Comparison of ENCODE assay signal across 1 cellular context in the genomic region with DNA sequence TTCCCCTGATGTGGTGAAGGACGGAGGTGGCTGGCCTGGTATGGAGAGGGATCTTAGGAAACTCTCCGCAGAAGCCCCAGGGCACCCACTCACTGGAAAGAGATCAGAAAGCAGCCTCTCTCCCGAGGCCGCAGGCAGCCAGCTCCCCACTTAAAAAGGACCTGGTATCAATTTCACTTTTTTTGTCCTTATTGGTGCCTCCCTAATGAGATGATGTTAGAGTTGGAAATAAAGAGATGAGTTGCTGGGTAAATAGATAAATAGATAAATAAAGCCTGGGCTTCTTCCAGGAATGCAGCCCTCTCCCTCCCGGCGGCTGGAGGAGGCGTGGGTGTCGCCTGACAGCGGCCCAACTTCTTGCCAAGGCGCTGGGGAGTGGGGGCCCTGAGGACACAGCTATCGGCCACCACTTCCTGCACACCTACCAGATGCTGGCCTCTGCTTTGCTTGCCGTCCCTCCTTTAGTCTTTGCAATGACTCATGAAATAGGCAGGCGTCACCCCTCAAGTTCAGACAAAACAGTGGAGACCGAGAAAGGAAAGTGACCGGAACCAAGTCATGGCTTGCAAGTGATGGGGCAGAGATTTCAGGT.
TF ChIP-seq lines count a peak whose summit lies in the region.

No MANE protein-coding gene starts in this region.

TF ChIP-seq in K562, 482 proteins besides CTCF, POLR2A, EP300 and RAD21 (continued from another document and continues in another):
- TF ChIP-seq, protein P1, sequence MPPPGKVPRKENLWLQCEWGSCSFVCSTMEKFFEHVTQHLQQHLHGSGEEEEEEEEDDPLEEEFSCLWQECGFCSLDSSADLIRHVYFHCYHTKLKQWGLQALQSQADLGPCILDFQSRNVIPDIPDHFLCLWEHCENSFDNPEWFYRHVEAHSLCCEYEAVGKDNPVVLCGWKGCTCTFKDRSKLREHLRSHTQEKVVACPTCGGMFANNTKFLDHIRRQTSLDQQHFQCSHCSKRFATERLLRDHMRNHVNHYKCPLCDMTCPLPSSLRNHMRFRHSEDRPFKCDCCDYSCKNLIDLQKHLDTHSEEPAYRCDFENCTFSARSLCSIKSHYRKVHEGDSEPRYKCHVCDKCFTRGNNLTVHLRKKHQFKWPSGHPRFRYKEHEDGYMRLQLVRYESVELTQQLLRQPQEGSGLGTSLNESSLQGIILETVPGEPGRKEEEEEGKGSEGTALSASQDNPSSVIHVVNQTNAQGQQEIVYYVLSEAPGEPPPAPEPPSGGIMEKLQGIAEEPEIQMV (tag; conservative IDR thresholded peaks at IDR 0.05; ENCODE audit: low read depth), result no peak
- no peak; the same call in 1 of the 2 replicates for TF ChIP-seq LEF1 (IDR thresholded peaks at IDR 0.05)
- TF ChIP-seq GATA2 (CRISPR knock-in tag; IDR thresholded peaks at IDR 0.05), result no peak
- TF ChIP-seq NFATC3 (IDR thresholded peaks at IDR 0.05), result no peak
- TF ChIP-seq MAFG (tag; conservative IDR thresholded peaks at IDR 0.05), result peak; percentile 19; the same call in 1 of the 2 replicates
- TF ChIP-seq, protein P2, sequence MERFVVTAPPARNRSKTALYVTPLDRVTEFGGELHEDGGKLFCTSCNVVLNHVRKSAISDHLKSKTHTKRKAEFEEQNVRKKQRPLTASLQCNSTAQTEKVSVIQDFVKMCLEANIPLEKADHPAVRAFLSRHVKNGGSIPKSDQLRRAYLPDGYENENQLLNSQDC (CRISPR knock-in tag; IDR thresholded peaks at IDR 0.05), result no peak
- TF ChIP-seq, protein P3, sequence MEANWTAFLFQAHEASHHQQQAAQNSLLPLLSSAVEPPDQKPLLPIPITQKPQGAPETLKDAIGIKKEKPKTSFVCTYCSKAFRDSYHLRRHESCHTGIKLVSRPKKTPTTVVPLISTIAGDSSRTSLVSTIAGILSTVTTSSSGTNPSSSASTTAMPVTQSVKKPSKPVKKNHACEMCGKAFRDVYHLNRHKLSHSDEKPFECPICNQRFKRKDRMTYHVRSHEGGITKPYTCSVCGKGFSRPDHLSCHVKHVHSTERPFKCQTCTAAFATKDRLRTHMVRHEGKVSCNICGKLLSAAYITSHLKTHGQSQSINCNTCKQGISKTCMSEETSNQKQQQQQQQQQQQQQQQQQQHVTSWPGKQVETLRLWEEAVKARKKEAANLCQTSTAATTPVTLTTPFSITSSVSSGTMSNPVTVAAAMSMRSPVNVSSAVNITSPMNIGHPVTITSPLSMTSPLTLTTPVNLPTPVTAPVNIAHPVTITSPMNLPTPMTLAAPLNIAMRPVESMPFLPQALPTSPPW (CRISPR knock-in tag; IDR thresholded peaks at IDR 0.05), result peak; percentile 74
- TF ChIP-seq, protein P4, sequence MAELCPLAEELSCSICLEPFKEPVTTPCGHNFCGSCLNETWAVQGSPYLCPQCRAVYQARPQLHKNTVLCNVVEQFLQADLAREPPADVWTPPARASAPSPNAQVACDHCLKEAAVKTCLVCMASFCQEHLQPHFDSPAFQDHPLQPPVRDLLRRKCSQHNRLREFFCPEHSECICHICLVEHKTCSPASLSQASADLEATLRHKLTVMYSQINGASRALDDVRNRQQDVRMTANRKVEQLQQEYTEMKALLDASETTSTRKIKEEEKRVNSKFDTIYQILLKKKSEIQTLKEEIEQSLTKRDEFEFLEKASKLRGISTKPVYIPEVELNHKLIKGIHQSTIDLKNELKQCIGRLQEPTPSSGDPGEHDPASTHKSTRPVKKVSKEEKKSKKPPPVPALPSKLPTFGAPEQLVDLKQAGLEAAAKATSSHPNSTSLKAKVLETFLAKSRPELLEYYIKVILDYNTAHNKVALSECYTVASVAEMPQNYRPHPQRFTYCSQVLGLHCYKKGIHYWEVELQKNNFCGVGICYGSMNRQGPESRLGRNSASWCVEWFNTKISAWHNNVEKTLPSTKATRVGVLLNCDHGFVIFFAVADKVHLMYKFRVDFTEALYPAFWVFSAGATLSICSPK (IDR thresholded peaks at IDR 0.05; ENCODE audit: borderline replicate concordance), result no peak
- TF ChIP-seq ZFPM2 (CRISPR knock-in tag; IDR thresholded peaks at IDR 0.05), result no peak
- TF ChIP-seq, protein P5, sequence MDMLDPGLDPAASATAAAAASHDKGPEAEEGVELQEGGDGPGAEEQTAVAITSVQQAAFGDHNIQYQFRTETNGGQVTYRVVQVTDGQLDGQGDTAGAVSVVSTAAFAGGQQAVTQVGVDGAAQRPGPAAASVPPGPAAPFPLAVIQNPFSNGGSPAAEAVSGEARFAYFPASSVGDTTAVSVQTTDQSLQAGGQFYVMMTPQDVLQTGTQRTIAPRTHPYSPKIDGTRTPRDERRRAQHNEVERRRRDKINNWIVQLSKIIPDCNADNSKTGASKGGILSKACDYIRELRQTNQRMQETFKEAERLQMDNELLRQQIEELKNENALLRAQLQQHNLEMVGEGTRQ (CRISPR knock-in tag; IDR thresholded peaks at IDR 0.05), result no peak
- TF ChIP-seq SAFB2 (IDR thresholded peaks at IDR 0.05; ENCODE audit: borderline replicate concordance, low read depth, low read length, severe bottlenecking), result no peak
- no peak for TF ChIP-seq ZNF121 (CRISPR knock-in tag; conservative IDR thresholded peaks at IDR 0.05)
- TF ChIP-seq ATF7 (IDR thresholded peaks at IDR 0.05), result peak; percentile 65
- no peak for TF ChIP-seq SMAD3 (CRISPR knock-in tag; conservative IDR thresholded peaks at IDR 0.05)
- TF ChIP-seq, protein P6, sequence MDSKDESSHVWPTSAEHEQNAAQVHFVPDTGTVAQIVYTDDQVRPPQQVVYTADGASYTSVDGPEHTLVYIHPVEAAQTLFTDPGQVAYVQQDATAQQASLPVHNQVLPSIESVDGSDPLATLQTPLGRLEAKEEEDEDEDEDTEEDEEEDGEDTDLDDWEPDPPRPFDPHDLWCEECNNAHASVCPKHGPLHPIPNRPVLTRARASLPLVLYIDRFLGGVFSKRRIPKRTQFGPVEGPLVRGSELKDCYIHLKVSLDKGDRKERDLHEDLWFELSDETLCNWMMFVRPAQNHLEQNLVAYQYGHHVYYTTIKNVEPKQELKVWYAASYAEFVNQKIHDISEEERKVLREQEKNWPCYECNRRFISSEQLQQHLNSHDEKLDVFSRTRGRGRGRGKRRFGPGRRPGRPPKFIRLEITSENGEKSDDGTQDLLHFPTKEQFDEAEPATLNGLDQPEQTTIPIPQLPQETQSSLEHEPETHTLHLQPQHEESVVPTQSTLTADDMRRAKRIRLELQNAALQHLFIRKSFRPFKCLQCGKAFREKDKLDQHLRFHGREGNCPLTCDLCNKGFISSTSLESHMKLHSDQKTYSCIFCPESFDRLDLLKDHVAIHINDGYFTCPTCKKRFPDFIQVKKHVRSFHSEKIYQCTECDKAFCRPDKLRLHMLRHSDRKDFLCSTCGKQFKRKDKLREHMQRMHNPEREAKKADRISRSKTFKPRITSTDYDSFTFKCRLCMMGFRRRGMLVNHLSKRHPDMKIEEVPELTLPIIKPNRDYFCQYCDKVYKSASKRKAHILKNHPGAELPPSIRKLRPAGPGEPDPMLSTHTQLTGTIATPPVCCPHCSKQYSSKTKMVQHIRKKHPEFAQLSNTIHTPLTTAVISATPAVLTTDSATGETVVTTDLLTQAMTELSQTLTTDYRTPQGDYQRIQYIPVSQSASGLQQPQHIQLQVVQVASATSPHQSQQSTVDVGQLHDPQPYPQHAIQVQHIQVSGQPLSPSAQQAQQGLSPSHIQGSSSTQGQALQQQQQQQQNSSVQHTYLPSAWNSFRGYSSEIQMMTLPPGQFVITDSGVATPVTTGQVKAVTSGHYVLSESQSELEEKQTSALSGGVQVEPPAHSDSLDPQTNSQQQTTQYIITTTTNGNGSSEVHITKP (IDR thresholded peaks at IDR 0.05; ENCODE audit: partially characterized antibody), result no peak
- TF ChIP-seq MEF2D (tag; conservative IDR thresholded peaks at IDR 0.05; ENCODE audit: low read depth), result 0 out of 2 replicates have a peak, but pooled peaks have one; percentile 43
- TF ChIP-seq PTBP1 (IDR thresholded peaks at IDR 0.05; ENCODE audit: low read depth, low read length), result no peak
- TF ChIP-seq, protein P7, sequence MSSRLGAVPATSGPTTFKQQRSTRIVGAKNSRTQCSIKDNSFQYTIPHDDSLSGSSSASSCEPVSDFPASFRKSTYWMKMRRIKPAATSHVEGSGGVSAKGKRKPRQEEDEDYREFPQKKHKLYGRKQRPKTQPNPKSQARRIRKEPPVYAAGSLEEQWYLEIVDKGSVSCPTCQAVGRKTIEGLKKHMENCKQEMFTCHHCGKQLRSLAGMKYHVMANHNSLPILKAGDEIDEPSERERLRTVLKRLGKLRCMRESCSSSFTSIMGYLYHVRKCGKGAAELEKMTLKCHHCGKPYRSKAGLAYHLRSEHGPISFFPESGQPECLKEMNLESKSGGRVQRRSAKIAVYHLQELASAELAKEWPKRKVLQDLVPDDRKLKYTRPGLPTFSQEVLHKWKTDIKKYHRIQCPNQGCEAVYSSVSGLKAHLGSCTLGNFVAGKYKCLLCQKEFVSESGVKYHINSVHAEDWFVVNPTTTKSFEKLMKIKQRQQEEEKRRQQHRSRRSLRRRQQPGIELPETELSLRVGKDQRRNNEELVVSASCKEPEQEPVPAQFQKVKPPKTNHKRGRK (tag; IDR thresholded peaks at IDR 0.05), result no peak
- TF ChIP-seq NUFIP1 (IDR thresholded peaks at IDR 0.05; ENCODE audit: partially characterized antibody), result no peak
- no peak for TF ChIP-seq CHCHD3 (CRISPR knock-in tag; IDR thresholded peaks at IDR 0.05)
- TF ChIP-seq, protein P8, sequence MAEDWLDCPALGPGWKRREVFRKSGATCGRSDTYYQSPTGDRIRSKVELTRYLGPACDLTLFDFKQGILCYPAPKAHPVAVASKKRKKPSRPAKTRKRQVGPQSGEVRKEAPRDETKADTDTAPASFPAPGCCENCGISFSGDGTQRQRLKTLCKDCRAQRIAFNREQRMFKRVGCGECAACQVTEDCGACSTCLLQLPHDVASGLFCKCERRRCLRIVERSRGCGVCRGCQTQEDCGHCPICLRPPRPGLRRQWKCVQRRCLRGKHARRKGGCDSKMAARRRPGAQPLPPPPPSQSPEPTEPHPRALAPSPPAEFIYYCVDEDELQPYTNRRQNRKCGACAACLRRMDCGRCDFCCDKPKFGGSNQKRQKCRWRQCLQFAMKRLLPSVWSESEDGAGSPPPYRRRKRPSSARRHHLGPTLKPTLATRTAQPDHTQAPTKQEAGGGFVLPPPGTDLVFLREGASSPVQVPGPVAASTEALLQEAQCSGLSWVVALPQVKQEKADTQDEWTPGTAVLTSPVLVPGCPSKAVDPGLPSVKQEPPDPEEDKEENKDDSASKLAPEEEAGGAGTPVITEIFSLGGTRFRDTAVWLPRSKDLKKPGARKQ (CRISPR knock-in tag; IDR thresholded peaks at IDR 0.05), result no peak
- no peak for TF ChIP-seq HNRNPK (IDR thresholded peaks at IDR 0.05; ENCODE audit: low read depth, low read length, poor library complexity, severe bottlenecking)
- TF ChIP-seq, protein P9, sequence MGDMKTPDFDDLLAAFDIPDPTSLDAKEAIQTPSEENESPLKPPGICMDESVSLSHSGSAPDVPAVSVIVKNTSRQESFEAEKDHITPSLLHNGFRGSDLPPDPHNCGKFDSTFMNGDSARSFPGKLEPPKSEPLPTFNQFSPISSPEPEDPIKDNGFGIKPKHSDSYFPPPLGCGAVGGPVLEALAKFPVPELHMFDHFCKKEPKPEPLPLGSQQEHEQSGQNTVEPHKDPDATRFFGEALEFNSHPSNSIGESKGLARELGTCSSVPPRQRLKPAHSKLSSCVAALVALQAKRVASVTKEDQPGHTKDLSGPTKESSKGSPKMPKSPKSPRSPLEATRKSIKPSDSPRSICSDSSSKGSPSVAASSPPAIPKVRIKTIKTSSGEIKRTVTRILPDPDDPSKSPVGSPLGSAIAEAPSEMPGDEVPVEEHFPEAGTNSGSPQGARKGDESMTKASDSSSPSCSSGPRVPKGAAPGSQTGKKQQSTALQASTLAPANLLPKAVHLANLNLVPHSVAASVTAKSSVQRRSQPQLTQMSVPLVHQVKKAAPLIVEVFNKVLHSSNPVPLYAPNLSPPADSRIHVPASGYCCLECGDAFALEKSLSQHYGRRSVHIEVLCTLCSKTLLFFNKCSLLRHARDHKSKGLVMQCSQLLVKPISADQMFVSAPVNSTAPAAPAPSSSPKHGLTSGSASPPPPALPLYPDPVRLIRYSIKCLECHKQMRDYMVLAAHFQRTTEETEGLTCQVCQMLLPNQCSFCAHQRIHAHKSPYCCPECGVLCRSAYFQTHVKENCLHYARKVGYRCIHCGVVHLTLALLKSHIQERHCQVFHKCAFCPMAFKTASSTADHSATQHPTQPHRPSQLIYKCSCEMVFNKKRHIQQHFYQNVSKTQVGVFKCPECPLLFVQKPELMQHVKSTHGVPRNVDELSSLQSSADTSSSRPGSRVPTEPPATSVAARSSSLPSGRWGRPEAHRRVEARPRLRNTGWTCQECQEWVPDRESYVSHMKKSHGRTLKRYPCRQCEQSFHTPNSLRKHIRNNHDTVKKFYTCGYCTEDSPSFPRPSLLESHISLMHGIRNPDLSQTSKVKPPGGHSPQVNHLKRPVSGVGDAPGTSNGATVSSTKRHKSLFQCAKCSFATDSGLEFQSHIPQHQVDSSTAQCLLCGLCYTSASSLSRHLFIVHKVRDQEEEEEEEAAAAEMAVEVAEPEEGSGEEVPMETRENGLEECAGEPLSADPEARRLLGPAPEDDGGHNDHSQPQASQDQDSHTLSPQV (IDR thresholded peaks at IDR 0.05), result no peak
- TF ChIP-seq GTF2E2 (tag; IDR thresholded peaks at IDR 0.05), result no peak
